In genomic region chr3:78970656-78971055, GRCh38 we compare ENCODE assay signal across 20 cellular contexts.
DNase-seq lines count a peak whose midpoint lies in the region; ATAC-seq and TF ChIP-seq lines count a peak whose summit lies in the region.
"Had no signal": no experiment of that assay in that cellular context is flagged by ENCODE, and none has a peak within 500 bp of the region (broad histone marks: within the 10 kb centered on the region; RNA-seq: fewer than 3 reads in every experiment).

No MANE protein-coding gene starts in this region.

- no peak overlapping the region for H3K9ac ChIP-seq in mammary epithelial cell (ENCODE audit: insufficient read depth, low read length)

- DNase-seq in mammary epithelial cell (peak; percentile 40), MCF 10A (ENCODE audit: unreplicated experiment) (no peak), SK-MEL-5 (ENCODE audit: low read depth, low spot score) (peak; percentile 48), foreskin keratinocyte (no peak), T1000 (lab: John Stamatoyannopoulos, UW) (no peak), NCI-H526 treated with DMSO at 0.1 percent for 48 hours (lab: John Stamatoyannopoulos, UW) (no peak)
- DNase-seq in stimulated activated naive CD8-positive, alpha-beta T cell treated with anti-CD3 and anti-CD28 coated beads, Interleukin-15, amount 100 ng/mL, for 72 hours = no peak
- DNase-seq: DMS153, Karpas-422, NCI-H1092 treated with DMSO at 0.1 percent for 48 hours, NCI-H1436, NCI-H187, NCI-H2107, NCI-H524, NCI-H774, PC-3 had no signal

- H3K27me3 ChIP-seq in mammary epithelial cell (ENCODE audit: insufficient read depth, low read length) = no peaks in the 10 kb centered on the region
- no peaks in the 10 kb centered on the region for H3K27me3 ChIP-seq in foreskin keratinocyte

- WGBS in mammary epithelial cell (ENCODE audit: low coverage, missing lambda C conversion rate) = 80% methylated on average over 1 of the region's 1 CpG

- peaks cover 17% of the 10 kb centered on the region for H3K79me2 ChIP-seq in mammary epithelial cell (ENCODE audit: insufficient read depth, low read length)

- H3K4me3 ChIP-seq in mammary epithelial cell (replicated peaks in 1 of 3; ENCODE audit: insufficient read depth in 1 of 3, low read depth in 2 of 3, low read length in 3 of 3) = no peak overlapping the region

- peaks cover 13% of the 10 kb centered on the region for H3K4me1 ChIP-seq in mammary epithelial cell (ENCODE audit: insufficient read depth, low read length)
- peaks cover 16% of the 10 kb centered on the region for H3K4me1 ChIP-seq in foreskin keratinocyte

- BruUV-seq in mammary epithelial cell (replicated peaks; lab: Mats Ljungman, UMichigan) (no TSS peak), MCF 10A (replicated peaks; lab: Mats Ljungman, UMichigan) (no TSS peak)

- H3K4me2 ChIP-seq in mammary epithelial cell (ENCODE audit: insufficient read depth, low read depth, low read length) = no peak overlapping the region

- H3K9me3 Mint-ChIP-seq in MCF 10A (ENCODE audit: unreplicated experiment) = no peaks in the 10 kb centered on the region
- H3K9me3 Mint-ChIP-seq in stimulated activated naive CD8-positive, alpha-beta T cell treated with anti-CD3 and anti-CD28 coated beads, Interleukin-15, amount 100 ng/mL, for 72 hours = no peaks in the 10 kb centered on the region

- no peak overlapping the region for H3K27ac Mint-ChIP-seq in MCF 10A (ENCODE audit: low read depth, unreplicated experiment)
- peak overlapping the region in 1 of 2 donors; percentile 19 for H3K27ac Mint-ChIP-seq in stimulated activated naive CD8-positive, alpha-beta T cell treated with anti-CD3 and anti-CD28 coated beads, Interleukin-15, amount 100 ng/mL, for 72 hours

- H3K36me3 Mint-ChIP-seq in MCF 10A (ENCODE audit: insufficient read depth, unreplicated experiment) = no peaks in the 10 kb centered on the region

- H3K9me3 ChIP-seq in mammary epithelial cell (replicated peaks; ENCODE audit: insufficient read depth, low read length) = no peaks in the 10 kb centered on the region

- intact Hi-C loops in mammary epithelial cell (cut with micrococcal nuclease) = no loop called here
- intact Hi-C loops in MCF 10A (cut with micrococcal nuclease) = loop anchor here (10.0 kb wide), 1 partner anchor 236 kb away; no protein-coding TSS in a partner anchor

- peaks cover 1% of the 10 kb centered on the region for H3K36me3 ChIP-seq in mammary epithelial cell (ENCODE audit: insufficient read depth, low read length)

- no peaks in the 10 kb centered on the region for H4K20me1 ChIP-seq in mammary epithelial cell (ENCODE audit: insufficient read depth, low read length)

- no peak overlapping the region for H3K4me3 Mint-ChIP-seq in MCF 10A (ENCODE audit: unreplicated experiment)
- H3K4me3 Mint-ChIP-seq in stimulated activated naive CD8-positive, alpha-beta T cell treated with anti-CD3 and anti-CD28 coated beads, Interleukin-15, amount 100 ng/mL, for 72 hours = no peak overlapping the region

- POLR2A ChIA-PET in MCF 10A (lab: Yijun Ruan, JAX) = interaction anchor here (0.8 kb wide), 1 partner anchor 145 kb away, joined by 3 read pairs; no protein-coding TSS in a partner anchor

- no peaks in the 10 kb centered on the region for H3K27me3 Mint-ChIP-seq in MCF 10A (ENCODE audit: insufficient read depth, unreplicated experiment)
- H3K27me3 Mint-ChIP-seq in stimulated activated naive CD8-positive, alpha-beta T cell treated with anti-CD3 and anti-CD28 coated beads, Interleukin-15, amount 100 ng/mL, for 72 hours = no peaks in the 10 kb centered on the region

- ATAC-seq in foreskin keratinocyte = peak; percentile 41
- no peak for ATAC-seq in stimulated activated naive CD8-positive, alpha-beta T cell treated with anti-CD3 and anti-CD28 coated beads, Interleukin-15, amount 100 ng/mL, for 72 hours
- ATAC-seq: HCT116, PC-3, SK-N-SH treated with all-trans-retinoic acid at 6 μM for 48 hours had no signal

- in situ Hi-C loops in mammary epithelial cell (cut with MboI; ENCODE audit: low sequenced_read_pairs in 2 of 2) = loop anchor here in 1 of 2 donors (10.0 kb wide), 1 partner anchor 306 kb away; no protein-coding TSS in a partner anchor
- in situ Hi-C loops in SK-MEL-5 (cut with HindIII; ENCODE audit: low pct_unique_long_range_greater_than_20kb, low sequenced_read_pairs) = no loop called here

- TF ChIP-seq CTCF in mammary epithelial cell (conservative IDR thresholded peaks at IDR 0.05 in 1 of 2, IDR thresholded peaks at IDR 0.05 in 1 of 2; ENCODE audit: extremely low read depth in 1 of 2, insufficient read depth in 1 of 2, low read depth in 1 of 2, low read length in 2 of 2) = no peak
- TF ChIP-seq CTCF in MCF 10A (IDR thresholded peaks at IDR 0.05; ENCODE audit: unreplicated experiment) = no peak
- TF ChIP-seq CTCF in foreskin keratinocyte (conservative IDR thresholded peaks at IDR 0.05) = no peak

- dilution Hi-C loops in mammary epithelial cell (cut with HindIII; ENCODE audit: low sequenced_read_pairs) = no loop called here

- H3K4me1 Mint-ChIP-seq in MCF 10A (ENCODE audit: insufficient read depth, unreplicated experiment) = peaks cover 13% of the 10 kb centered on the region
- H3K4me1 Mint-ChIP-seq in stimulated activated naive CD8-positive, alpha-beta T cell treated with anti-CD3 and anti-CD28 coated beads, Interleukin-15, amount 100 ng/mL, for 72 hours = no peaks in the 10 kb centered on the region

- CTCF ChIA-PET in mammary epithelial cell (lab: Charles Lee; ENCODE audit: low non-redundant PET) = no interaction called here
- CTCF ChIA-PET in MCF 10A (lab: Yijun Ruan, JAX) = interaction anchor here (0.7 kb wide), 1 partner anchor 547 kb away, joined by 3 read pairs; no protein-coding TSS in a partner anchor

- no peak overlapping the region for H2AFZ ChIP-seq in mammary epithelial cell (ENCODE audit: low read depth, low read length)

- H3K27ac ChIP-seq in mammary epithelial cell (ENCODE audit: insufficient read depth, low read depth, low read length) (no peak overlapping the region), foreskin keratinocyte (peak overlapping the region; percentile 4)
- H3K27ac ChIP-seq: 22Rv1, HL-60 had no signal

Comparison
In these comparisons a context has a peak if more than half of its experiments do, and no peak if none do; other contexts are left out.
1. DNase-seq: peak in mammary epithelial cell (single experiment) and SK-MEL-5 (single experiment); none in MCF 10A (single experiment), foreskin keratinocyte (0 of 2), stimulated activated naive CD8-positive, alpha-beta T cell treated with anti-CD3 and anti-CD28 coated beads, Interleukin-15, amount 100 ng/mL, for 72 hours (0 of 2), T1000 (single experiment) and NCI-H526 treated with DMSO at 0.1 percent for 48 hours (single experiment).